In the genomic region with DNA sequence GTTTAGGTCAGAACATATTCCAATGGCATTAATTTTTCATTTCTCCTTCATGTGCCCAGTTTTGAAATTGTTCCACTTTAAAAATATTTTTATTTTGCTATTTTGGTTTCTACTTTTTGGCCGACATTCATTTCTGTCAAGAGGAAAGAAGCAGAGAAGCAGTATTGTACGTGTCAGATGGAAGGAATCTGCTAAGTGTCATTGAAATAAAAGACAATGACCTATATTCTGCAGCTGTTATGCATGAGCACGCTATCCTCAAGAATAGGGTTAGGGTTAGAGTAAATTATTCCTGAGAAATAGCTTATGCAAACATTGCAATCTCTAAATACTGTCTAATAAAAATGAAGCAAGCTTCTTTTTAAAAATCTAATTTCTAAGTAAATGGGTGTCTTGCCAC, we compare ENCODE assay signal across 20 cellular contexts.
"Had no signal": no experiment of that assay in that cellular context is flagged by ENCODE, and none has a peak within 500 bp of the region (broad histone marks: within the 10 kb centered on the region; RNA-seq: fewer than 3 reads in every experiment).

No MANE protein-coding gene starts in this region.

- H3K27ac ChIP-seq: colonic mucosa, gastroesophageal sphincter, left ventricle myocardium inferior, ovary, right atrium auricular region, suprapubic skin, thyroid gland had no signal

- H3K4me1 ChIP-seq: colonic mucosa, left ventricle myocardium inferior, right atrium auricular region, suprapubic skin, thyroid gland had no signal

- H3K4me1 Mint-ChIP-seq: naive B cell had no signal

- H3K4me3 Mint-ChIP-seq: naive B cell, type B pancreatic cell had no signal

- FAIRE-seq: keratinocyte, small intestine, urothelium cell line had no signal

- H3K9me3 ChIP-seq: colonic mucosa, gastroesophageal sphincter, left ventricle myocardium inferior, ovary, right atrium auricular region, suprapubic skin, thyroid gland had no signal

- H3K27ac Mint-ChIP-seq: naive B cell, type B pancreatic cell had no signal

- H3K4me3 ChIP-seq: colonic mucosa, gastroesophageal sphincter, left ventricle myocardium inferior, lung, ovary, right atrium auricular region, suprapubic skin, thyroid gland had no signal

- H3K27me3 ChIP-seq: colonic mucosa, gastroesophageal sphincter, ovary, right atrium auricular region, suprapubic skin, thyroid gland had no signal

- DNase-seq: colonic mucosa; dermis blood vessel endothelial cell; effector CD8-positive, alpha-beta T cell; glutamatergic neuron; left ventricle myocardium inferior; mesenchymal stem cell; midbrain; naive B cell; ovary; small intestine; stimulated activated CD4-positive, alpha-beta T cell treated with anti-CD3 and anti-CD28 coated beads, Interleukin-2, amount 100 ng/mL, for 48 hours; stimulated activated naive CD4-positive, alpha-beta T cell treated with Interleukin-2 at 50 U/mL for 16 hours; thyroid gland had no signal

- H3K36me3 Mint-ChIP-seq: naive B cell, type B pancreatic cell had no signal

- H3K27me3 Mint-ChIP-seq: naive B cell had no signal

- H3K36me3 ChIP-seq: colonic mucosa, gastroesophageal sphincter, left ventricle myocardium inferior, ovary, right atrium auricular region, suprapubic skin, thyroid gland had no signal

- H3K9me3 Mint-ChIP-seq: type B pancreatic cell had no signal
